Comparison of ENCODE assay signal across 7 cellular contexts in the genomic region with DNA sequence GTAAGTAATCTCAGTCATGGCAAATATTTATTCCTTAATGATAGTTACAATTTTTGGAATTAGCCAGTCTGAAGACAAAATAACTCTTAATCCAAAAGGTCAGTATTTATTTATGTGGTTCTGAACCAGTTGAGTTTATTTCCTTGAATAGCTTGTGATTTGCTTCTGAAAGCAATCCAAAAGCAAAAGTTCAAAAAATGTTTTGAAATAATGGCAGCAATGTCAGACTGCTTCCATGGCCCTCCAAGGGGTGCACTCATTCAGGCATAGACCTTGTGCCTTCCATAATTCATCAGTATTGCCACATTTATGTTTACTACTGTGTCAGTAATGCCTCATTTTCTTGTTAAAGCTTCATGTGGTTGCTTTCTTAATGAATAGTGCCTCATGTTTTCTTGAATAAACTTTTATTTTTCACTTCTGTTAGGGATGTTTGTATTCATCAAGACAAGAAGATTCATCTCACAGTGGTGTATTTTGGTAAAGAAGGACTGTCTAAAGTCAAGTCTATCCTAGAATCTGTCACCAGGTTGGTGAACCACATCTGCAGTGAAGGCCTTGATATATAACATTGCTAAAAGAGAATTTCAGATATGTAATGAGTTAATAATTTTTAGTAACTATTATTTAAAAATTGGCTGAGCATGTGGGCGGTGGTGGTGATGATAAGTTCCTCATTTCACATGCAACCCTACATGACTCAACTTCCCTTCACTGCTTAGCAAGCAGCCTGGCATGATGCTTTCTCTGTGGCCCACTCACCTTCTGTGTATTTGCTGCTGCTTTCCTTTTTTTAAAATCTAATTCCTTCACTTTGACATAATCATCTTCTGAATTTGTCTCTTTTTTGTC. TPM values are rescaled to one million over a fixed set of nuclear protein-coding genes. Genes with fewer than 3 reads are reported as not detected.
DNase-seq lines count a peak whose midpoint lies in the region; ATAC-seq, FAIRE-seq and TF ChIP-seq lines count a peak whose summit lies in the region.

No MANE protein-coding gene starts in this region.

- ATAC-seq in GM19043 (IDR thresholded peaks at IDR 0.05; ENCODE audit: low read depth, unreplicated experiment), result peak; percentile 51
- ATAC-seq in HG03066 (IDR thresholded peaks at IDR 0.05; ENCODE audit: low read depth, unreplicated experiment), result peak; percentile 50
- peak; percentile 36 for ATAC-seq in mucosa of descending colon

- no peak for FAIRE-seq in GM12892 (lab: Jason Lieb, UNC)

- no peak for TF ChIP-seq POLR2A in GM12892 (IDR thresholded peaks at IDR 0.05; ENCODE audit: low read depth, low read length)

- DNase-seq in activated T-cell treated with anti-CD3 and anti-CD28 coated beads for 48 hours (ENCODE audit: low read depth) (peak; percentile 20), mucosa of descending colon (no peak), mesenteric fat pad (ENCODE audit: low spot score) (no peak), GM12892 (ENCODE audit: insufficient read length) (no peak), activated gamma-delta T cell (lab: John Stamatoyannopoulos, UW) (no peak)

- no peaks in the 10 kb centered on the region for H3K36me3 ChIP-seq in mucosa of descending colon (ENCODE audit: low read depth)

- H3K4me3 ChIP-seq in mucosa of descending colon, result no peak overlapping the region

- H3K4me1 ChIP-seq in mucosa of descending colon (ENCODE audit: low read depth), result no peaks in the 10 kb centered on the region

- no peak for TF ChIP-seq CTCF in mucosa of descending colon (IDR thresholded peaks at IDR 0.05)

- intact Hi-C loops in mucosa of descending colon (cut with DNase I, micrococcal nuclease), result no loop called here

- no peaks in the 10 kb centered on the region for H3K9me3 ChIP-seq in mucosa of descending colon

RNA-seq across cellular contexts. Expression of a gene that starts 22.0 kb away (rescaled TPM):
- total RNA-seq in mucosa of descending colon, result 10 to 100 TPM in 1 of 3 donors, 1 to 10 TPM in 2; 3.9 to 20.1 (median 7.4) TPM
- 31.0 TPM for total RNA-seq in mesenteric fat pad
- 9.1 TPM for polyA plus RNA-seq in GM12892 (2012; ENCODE audit: missing spikeins)
